ENCODE assay signal across 14 cellular contexts in the genomic region with DNA sequence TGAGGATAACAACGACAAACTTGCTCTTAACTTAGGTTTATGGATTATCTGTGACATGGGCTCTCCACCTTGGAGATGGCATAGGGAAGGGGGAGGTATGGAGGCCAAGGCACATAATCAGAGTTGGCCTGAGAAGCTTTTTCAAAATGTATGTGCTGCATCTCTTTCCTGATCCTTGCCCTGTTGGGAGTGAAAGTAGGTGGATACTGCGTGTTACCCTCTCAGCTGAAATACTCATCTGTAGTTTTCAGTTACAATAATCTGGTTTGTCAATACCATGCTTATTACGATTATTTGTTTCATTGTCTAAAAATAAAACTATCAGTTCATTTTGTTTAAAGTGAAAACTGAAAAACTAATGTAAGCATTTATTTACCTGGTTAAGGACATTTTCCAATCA.
DNase-seq lines count a peak whose midpoint lies in the region; ATAC-seq, FAIRE-seq and TF ChIP-seq lines count a peak whose summit lies in the region.
"Had no signal": no experiment of that assay in that cellular context is flagged by ENCODE, and none has a peak within 500 bp of the region (broad histone marks: within the 10 kb centered on the region; RNA-seq: fewer than 3 reads in every experiment).

No MANE protein-coding gene starts in this region.

- H3K9me3 ChIP-seq in cardiac muscle cell (ENCODE audit: low read depth): no peaks in the 10 kb centered on the region
- H3K9me3 ChIP-seq: gastrocnemius medialis, psoas muscle had no signal

- no peak overlapping the region for H3K4me3 ChIP-seq in cardiac muscle cell
- H3K4me3 ChIP-seq: gastrocnemius medialis, psoas muscle had no signal

- no peak for DNase-seq in cardiac muscle cell (ENCODE audit: low read depth in 1 of 2, low spot score in 1 of 2)
- DNase-seq in left ventricle myocardium superior: no peak
- DNase-seq in NCI-H1436 (lab: John Stamatoyannopoulos, UW): no peak
- no peak for DNase-seq in amniotic stem cell (lab: John Stamatoyannopoulos, UW)
- no peak for DNase-seq in D721Med (ENCODE audit: insufficient read length, low spot score)
- DNase-seq: CD4-positive, CD25-positive, alpha-beta regulatory T cell; endodermal cell; gastrocnemius medialis; psoas muscle had no signal

- peaks cover 8% of the 10 kb centered on the region for H3K36me3 ChIP-seq in cardiac muscle cell
- H3K36me3 ChIP-seq: gastrocnemius medialis had no signal

- no peak for FAIRE-seq in D721Med (lab: Jason Lieb, UNC)

- H3K27me3 ChIP-seq in cardiac muscle cell: no peaks in the 10 kb centered on the region
- H3K27me3 ChIP-seq: gastrocnemius medialis had no signal

- ATAC-seq in left ventricle myocardium superior (no peak), HG02642 (IDR thresholded peaks at IDR 0.05; ENCODE audit: poor library complexity, unreplicated experiment) (peak; percentile 40), HG03521 (IDR thresholded peaks at IDR 0.05; ENCODE audit: unreplicated experiment) (peak; percentile 32)
- ATAC-seq: activated T-helper 17 cell treated with anti-CD3 and anti-CD28 coated beads, Interleukin-2, amount 50 U/mL, for 72 hours; gastrocnemius medialis; psoas muscle had no signal

- intact Hi-C loops in left ventricle myocardium superior (cut with micrococcal nuclease): no loop called here

- no peaks in the 10 kb centered on the region for H3K4me1 ChIP-seq in cardiac muscle cell (ENCODE audit: low read depth)

- TF ChIP-seq CTCF in cardiac muscle cell (IDR thresholded peaks at IDR 0.05; ENCODE audit: low read depth, low read length): no peak
- no peak for TF ChIP-seq CTCF in D721Med (IDR thresholded peaks at IDR 0.05; ENCODE audit: insufficient read depth, missing control alignments)

- H3K27ac ChIP-seq in cardiac muscle cell (peak overlapping the region; percentile 22), temporal lobe (ENCODE audit: low read depth, low read length) (peak overlapping the region; percentile 53)
- H3K27ac ChIP-seq: 22Rv1, gastrocnemius medialis, psoas muscle had no signal
